In the genomic region with DNA sequence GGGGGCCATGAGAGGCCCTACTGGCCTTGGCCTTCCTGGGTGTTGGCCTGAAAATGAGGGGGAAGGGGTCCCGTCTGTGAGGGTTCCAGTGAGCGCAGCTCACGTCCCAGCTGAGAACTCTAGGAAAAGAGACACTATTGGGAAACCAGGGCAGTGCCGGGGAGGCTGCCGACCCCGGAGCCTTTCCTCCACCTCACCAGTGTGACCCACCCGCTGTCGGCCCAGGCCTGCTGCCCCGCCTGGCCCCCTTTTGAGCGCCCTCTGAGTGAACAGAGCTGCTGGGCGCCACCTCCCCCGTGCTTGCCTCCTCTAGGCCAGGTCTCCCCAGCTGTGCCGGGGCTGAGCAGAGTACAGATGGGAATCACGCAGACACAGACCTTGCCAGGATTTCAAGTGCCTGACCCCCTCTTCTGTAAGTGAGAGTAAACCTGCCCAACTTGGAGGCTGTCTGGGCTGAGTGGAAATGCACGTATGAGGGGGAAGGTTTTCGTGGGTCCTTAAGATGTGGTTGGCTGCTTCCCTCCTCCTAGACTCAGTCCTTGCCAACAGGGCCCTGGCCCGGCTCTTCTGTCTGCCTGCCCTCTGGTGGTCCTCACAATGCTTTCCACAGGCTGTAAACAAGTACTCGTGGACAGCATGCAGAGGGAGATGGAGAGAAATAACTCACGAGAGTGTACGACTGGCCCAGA, we compare ENCODE assay signal across 16 cellular contexts. TPM values are rescaled to one million over a fixed set of nuclear protein-coding genes. Genes with fewer than 3 reads are reported as not detected.
DNase-seq lines count a peak whose midpoint lies in the region; ATAC-seq, FAIRE-seq and TF ChIP-seq lines count a peak whose summit lies in the region.
"Had no signal": no experiment of that assay in that cellular context is flagged by ENCODE, and none has a peak within 500 bp of the region (broad histone marks: within the 10 kb centered on the region; RNA-seq: fewer than 3 reads in every experiment).

No MANE protein-coding gene starts in this region.

- no peaks in the 10 kb centered on the region for H3F3A ChIP-seq in SK-N-SH (replicated peaks; ENCODE audit: insufficient read depth)

- no peak for TF ChIP-seq RAD21 in SK-N-SH (IDR thresholded peaks at IDR 0.05; ENCODE audit: low read length)

- ATAC-seq in SK-N-SH treated with all-trans-retinoic acid at 6 μM for 48 hours (peak; percentile 17; the same call in 1 of the 3 replicates), HG03432 (IDR thresholded peaks at IDR 0.05; ENCODE audit: unreplicated experiment) (no peak)
- ATAC-seq: naive thymus-derived CD8-positive, alpha-beta T cell; stimulated activated naive CD8-positive, alpha-beta T cell treated with anti-CD3 and anti-CD28 coated beads, Interleukin-15, amount 100 ng/mL, for 72 hours had no signal

- H3K27ac ChIP-seq in SK-N-SH (ENCODE audit: low read depth in 2 of 2, low read length in 1 of 2) (no peak overlapping the region; a peak in 1 of 4 replicates), breast epithelium (peak overlapping the region; percentile 68 to 70), thyroid gland (peak overlapping the region; percentile 90 to 97 (median 95))
- H3K27ac ChIP-seq: KMS-11 had no signal

- H3K36me3 ChIP-seq in SK-N-SH (replicated peaks in 1 of 2; ENCODE audit: control insufficient read depth in 1 of 2, insufficient read depth in 2 of 2, low read length in 1 of 2) (no peaks in the 10 kb centered on the region), breast epithelium (no peaks in the 10 kb centered on the region), thyroid gland (no peaks in the 10 kb centered on the region)

- no peak for TF ChIP-seq CTCF in SK-N-SH (IDR thresholded peaks at IDR 0.05)
- TF ChIP-seq CTCF in breast epithelium (IDR thresholded peaks at IDR 0.05) = no peak
- peak in 4 of 6 experiments; percentile 27 to 56 (median 46) for TF ChIP-seq CTCF in thyroid gland (IDR thresholded peaks at IDR 0.05)

- WGBS in SK-N-SH (ENCODE audit: low lambda C conversion rate) = 80% methylated on average over 9 of the region's 20 CpGs
- WGBS in thyroid gland, 2 donors = 39 to 48% methylated on average over 17 to 19 of the region's 20 CpGs

- H3K4me2 ChIP-seq in SK-N-SH = no peak overlapping the region
- H3K4me2 ChIP-seq: KMS-11 had no signal

- H2AFZ ChIP-seq in SK-N-SH (ENCODE audit: low read depth) = no peak overlapping the region

- no peak for FAIRE-seq in RCC 7860 (lab: Jason Lieb, UNC)
- FAIRE-seq: endometrium had no signal

- no peaks in the 10 kb centered on the region for H3K79me2 ChIP-seq in SK-N-SH (ENCODE audit: insufficient read depth)

- no peaks in the 10 kb centered on the region for H4K20me1 ChIP-seq in SK-N-SH (ENCODE audit: insufficient read depth)

- DNase-seq in SK-N-SH (no peak), breast epithelium (ENCODE audit: low spot score in 2 of 2) (peak in 1 of 2 donors; percentile 28), medulla oblongata (ENCODE audit: extremely low spot score) (peak; percentile 17), thyroid gland (peak; percentile 89 to 92), AML-193 (lab: John Stamatoyannopoulos, UW) (no peak), RCC 7860 (ENCODE audit: low spot score) (no peak)
- DNase-seq: activated CD4-positive, alpha-beta T cell treated with anti-CD3 and anti-CD28 coated beads, Interleukin-2, amount 50 U/mL, for 1 hour; Caco-2; naive thymus-derived CD8-positive, alpha-beta T cell; NCI-H187; NCI-H82; stimulated activated naive CD8-positive, alpha-beta T cell treated with anti-CD3 and anti-CD28 coated beads, Interleukin-15, amount 100 ng/mL, for 72 hours had no signal

- CTCF ChIA-PET in SK-N-SH (lab: Yijun Ruan, JAX) = interaction anchor here (0.8 to 6.9 kb wide), 3 partner anchors 16 to 54 kb away, joined by 3 to 57 read pairs (median 5); no protein-coding TSS in a partner anchor

- TF ChIP-seq EP300 in SK-N-SH (IDR thresholded peaks at IDR 0.05; ENCODE audit: borderline replicate concordance in 1 of 2, low read depth in 1 of 2, low read length in 1 of 2) = no peak

- H3K4me3 ChIP-seq in SK-N-SH (ENCODE audit: low read depth in 2 of 2, low read length in 1 of 2) (no peak overlapping the region), breast epithelium (no peak overlapping the region), thyroid gland (replicated peaks in 1 of 3) (no peak overlapping the region)

- TF ChIP-seq POLR2A in breast epithelium (IDR thresholded peaks at IDR 0.05) (no peak), thyroid gland (IDR thresholded peaks at IDR 0.05) (peak in 1 of 2 donors; percentile 28)

- H3K9me3 ChIP-seq in SK-N-SH (no peaks in the 10 kb centered on the region), breast epithelium (no peaks in the 10 kb centered on the region), thyroid gland (no peaks in the 10 kb centered on the region)
- H3K9me3 ChIP-seq: Caco-2 had no signal

- no peak overlapping the region for H3K9ac ChIP-seq in SK-N-SH
- H3K9ac ChIP-seq: KMS-11 had no signal

- POLR2A ChIA-PET in SK-N-SH (lab: Yijun Ruan, JAX) = interaction anchor here (1.4 kb wide), 1 partner anchor 21 kb away, joined by 6 read pairs; no protein-coding TSS in a partner anchor

- no peaks in the 10 kb centered on the region for H3K9me2 ChIP-seq in SK-N-SH

- no peaks in the 10 kb centered on the region for H3K27me3 ChIP-seq in SK-N-SH (ENCODE audit: insufficient read depth)
- H3K27me3 ChIP-seq in breast epithelium = no peaks in the 10 kb centered on the region
- H3K27me3 ChIP-seq in thyroid gland = no peaks in the 10 kb centered on the region

- intact Hi-C loops in breast epithelium (cut with DNase I; ENCODE audit: low total_unique reads) (no loop called here), thyroid gland (cut with DNase I) (no loop called here)

- H3K4me1 ChIP-seq in SK-N-SH (ENCODE audit: control insufficient read depth in 1 of 2, insufficient read depth in 2 of 2, low read depth in 1 of 2, low read length in 1 of 2) = peaks cover 4 to 13% of the 10 kb centered on the region in 2 experiments; a peak in 2 of 4 replicates
- no peaks in the 10 kb centered on the region for H3K4me1 ChIP-seq in breast epithelium
- H3K4me1 ChIP-seq in thyroid gland = peaks cover 21 to 29% of the 10 kb centered on the region in 2 donors
- H3K4me1 ChIP-seq: Caco-2 had no signal

TF ChIP-seq in SK-N-SH treated with all-trans-retinoic acid at 6 μM for 48 hours, 23 proteins besides CTCF, POLR2A, EP300 and RAD21 (continues in another document):
- TF ChIP-seq ZNF8 (CRISPR knock-in tag; IDR thresholded peaks at IDR 0.05) (no peak), ESRRG (CRISPR knock-in tag; IDR thresholded peaks at IDR 0.05) (no peak), RARB (CRISPR knock-in tag; IDR thresholded peaks at IDR 0.05) (no peak)
- TF ChIP-seq, protein P1, sequence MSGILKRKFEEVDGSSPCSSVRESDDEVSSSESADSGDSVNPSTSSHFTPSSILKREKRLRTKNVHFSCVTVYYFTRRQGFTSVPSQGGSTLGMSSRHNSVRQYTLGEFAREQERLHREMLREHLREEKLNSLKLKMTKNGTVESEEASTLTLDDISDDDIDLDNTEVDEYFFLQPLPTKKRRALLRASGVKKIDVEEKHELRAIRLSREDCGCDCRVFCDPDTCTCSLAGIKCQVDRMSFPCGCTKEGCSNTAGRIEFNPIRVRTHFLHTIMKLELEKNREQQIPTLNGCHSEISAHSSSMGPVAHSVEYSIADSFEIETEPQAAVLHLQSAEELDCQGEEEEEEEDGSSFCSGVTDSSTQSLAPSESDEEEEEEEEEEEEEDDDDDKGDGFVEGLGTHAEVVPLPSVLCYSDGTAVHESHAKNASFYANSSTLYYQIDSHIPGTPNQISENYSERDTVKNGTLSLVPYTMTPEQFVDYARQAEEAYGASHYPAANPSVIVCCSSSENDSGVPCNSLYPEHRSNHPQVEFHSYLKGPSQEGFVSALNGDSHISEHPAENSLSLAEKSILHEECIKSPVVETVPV (CRISPR knock-in tag; IDR thresholded peaks at IDR 0.05) = no peak

TF ChIP-seq in SK-N-SH, 30 proteins besides CTCF, POLR2A, EP300 and RAD21:
- no peak for TF ChIP-seq TAF1 (IDR thresholded peaks at IDR 0.05; ENCODE audit: borderline replicate concordance, low read depth, low read length)
- no peak for TF ChIP-seq TCF12 (IDR thresholded peaks at IDR 0.05)
- TF ChIP-seq ELF1 (IDR thresholded peaks at IDR 0.05) = no peak
- TF ChIP-seq, protein P2, sequence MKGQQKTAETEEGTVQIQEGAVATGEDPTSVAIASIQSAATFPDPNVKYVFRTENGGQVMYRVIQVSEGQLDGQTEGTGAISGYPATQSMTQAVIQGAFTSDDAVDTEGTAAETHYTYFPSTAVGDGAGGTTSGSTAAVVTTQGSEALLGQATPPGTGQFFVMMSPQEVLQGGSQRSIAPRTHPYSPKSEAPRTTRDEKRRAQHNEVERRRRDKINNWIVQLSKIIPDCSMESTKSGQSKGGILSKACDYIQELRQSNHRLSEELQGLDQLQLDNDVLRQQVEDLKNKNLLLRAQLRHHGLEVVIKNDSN (IDR thresholded peaks at IDR 0.05; ENCODE audit: borderline replicate concordance, low read depth) = no peak
TF ChIP-seq in SK-N-SH: peak in this region for 0.

RNA-seq across cellular contexts. Expression of a gene that starts 17.3 kb away (rescaled TPM):
- 1.5 and 2.3 TPM in 2 replicates for polyA plus RNA-seq in SK-N-SH (2012; rRNA removed)
- 1.5 and 2.4 TPM in 2 replicates for polyA plus RNA-seq in SK-N-SH (2012; cell fraction: cytosol; rRNA removed)
- 7.9 and 9.5 TPM in 2 replicates for polyA plus RNA-seq in SK-N-SH (2012; cell fraction: nucleus; rRNA removed)
- total RNA-seq in breast epithelium (10 to 100 TPM in 1 of 3 donors, 1 to 10 TPM in 2; 7.5 to 10.1 (median 8.0) TPM), thyroid gland (10 to 100 TPM; 15.6 to 24.3 (median 22.5) TPM)

Comparison
In these comparisons a context has a peak if more than half of its experiments do, and no peak if none do; other contexts are left out.
1. DNase-seq: peak in medulla oblongata (single experiment) and thyroid gland (2 of 2); none in SK-N-SH (single experiment), AML-193 (0 of 2) and RCC 7860 (single experiment).
2. H3K27ac ChIP-seq: peak in breast epithelium (2 of 2) and thyroid gland (3 of 3); none in SK-N-SH (0 of 2).
3. CTCF ChIP-seq: peak in thyroid gland (4 of 6); none in SK-N-SH (single experiment) and breast epithelium (0 of 3).